Comparison of ENCODE assay signal across 15 cellular contexts in genomic region chrY:12733625-12734024, GRCh38. TPM values are rescaled to one million over a fixed set of nuclear protein-coding genes. Genes with fewer than 3 reads are reported as not detected.
A peak's percentile ranks its signal among the peaks of the same experiment; 100 is the strongest.
DNase-seq lines count a peak whose midpoint lies in the region; ATAC-seq, FAIRE-seq and TF ChIP-seq lines count a peak whose summit lies in the region.
"Had no signal": no experiment of that assay in that cellular context is flagged by ENCODE, and none has a peak within 500 bp of the region (broad histone marks: within the 10 kb centered on the region; RNA-seq: fewer than 3 reads in every experiment).

No MANE protein-coding gene starts in this region.

- H2AFZ ChIP-seq in OCI-LY3 (ENCODE audit: low read depth, low read length): no peak overlapping the region

- H3K79me2 ChIP-seq in OCI-LY3 (ENCODE audit: low read length): no peaks in the 10 kb centered on the region

- no peak overlapping the region for H3K27ac ChIP-seq in OCI-LY3 (ENCODE audit: low read length)
- H3K27ac ChIP-seq: esophagus muscularis mucosa, upper lobe of left lung had no signal

- TF ChIP-seq CTCF in GM10266 (IDR thresholded peaks at IDR 0.05; ENCODE audit: control insufficient read depth, insufficient read depth, low read depth, missing control alignments): no peak
- no peak for TF ChIP-seq CTCF in OCI-LY3 (IDR thresholded peaks at IDR 0.05; ENCODE audit: low read depth, low read length)

- no peaks in the 10 kb centered on the region for H3K27me3 ChIP-seq in OCI-LY3 (ENCODE audit: low read depth, low read length)
- H3K27me3 ChIP-seq: esophagus muscularis mucosa, upper lobe of left lung had no signal

- H4K20me1 ChIP-seq in OCI-LY3 (ENCODE audit: insufficient read depth, low read length): peaks cover 4% of the 10 kb centered on the region

- ATAC-seq in GM21737 (IDR thresholded peaks at IDR 0.05; ENCODE audit: unreplicated experiment) (peak; percentile 71), GM19463 (IDR thresholded peaks at IDR 0.05; ENCODE audit: unreplicated experiment) (no peak)
- ATAC-seq: GM12878 had no signal

- no peaks in the 10 kb centered on the region for H3K9me3 ChIP-seq in OCI-LY3 (ENCODE audit: insufficient read depth, low read length)
- H3K9me3 ChIP-seq: esophagus muscularis mucosa, upper lobe of left lung had no signal

- peak overlapping the region; percentile 50; the same call in 1 of the 2 replicates for H3K4me2 ChIP-seq in OCI-LY3 (ENCODE audit: low read length)

- H3K36me3 ChIP-seq in OCI-LY3 (replicated peaks; ENCODE audit: low read depth, low read length): peaks cover 4% of the 10 kb centered on the region
- H3K36me3 ChIP-seq: upper lobe of left lung had no signal

- no peak overlapping the region for H3K9ac ChIP-seq in OCI-LY3 (ENCODE audit: low read length)

- no peak for FAIRE-seq in GM19239 (lab: Jason Lieb, UNC)
- FAIRE-seq: GM12878 had no signal

- DNase-seq in GM10266 (ENCODE audit: extremely low spot score): peak; percentile 8
- peak; percentile 15 for DNase-seq in non-pigmented ciliary epithelial cell (ENCODE audit: low read depth)
- no peak for DNase-seq in GM19239 (ENCODE audit: insufficient read length, low spot score)
- DNase-seq in DMS53 treated with DMSO at 0.1 percent for 48 hours (lab: John Stamatoyannopoulos, UW; ENCODE audit: unreplicated experiment): no peak
- DNase-seq in dermis blood vessel endothelial cell: no peak
- DNase-seq: CD4-positive, CD25-positive, alpha-beta regulatory T cell; islet precursor cell; NCI-H2107 had no signal

- H3K4me3 ChIP-seq in OCI-LY3 (ENCODE audit: low read length): no peak overlapping the region
- H3K4me3 ChIP-seq: esophagus muscularis mucosa, GM12878, upper lobe of left lung had no signal

- H3K4me1 ChIP-seq in OCI-LY3 (ENCODE audit: low read length): peaks cover 9% of the 10 kb centered on the region
- H3K4me1 ChIP-seq: esophagus muscularis mucosa, upper lobe of left lung had no signal

RNA-seq across cellular contexts. Expression of gene USP9Y, which starts 32.6 kb away (rescaled TPM):
- total RNA-seq in dermis blood vessel endothelial cell: under 0.01 and 25.9 TPM in 2 replicates
- total RNA-seq: CD4-positive, CD25-positive, alpha-beta regulatory T cell; neural crest cell had no signal

Comparison
In these comparisons a context has a peak if more than half of its experiments do, and no peak if none do; other contexts are left out.
1. DNase-seq: peak in GM10266 (single experiment) and non-pigmented ciliary epithelial cell (single experiment); none in GM19239 (single experiment), DMS53 treated with DMSO at 0.1 percent for 48 hours (single experiment) and dermis blood vessel endothelial cell (single experiment).